In the genomic region with DNA sequence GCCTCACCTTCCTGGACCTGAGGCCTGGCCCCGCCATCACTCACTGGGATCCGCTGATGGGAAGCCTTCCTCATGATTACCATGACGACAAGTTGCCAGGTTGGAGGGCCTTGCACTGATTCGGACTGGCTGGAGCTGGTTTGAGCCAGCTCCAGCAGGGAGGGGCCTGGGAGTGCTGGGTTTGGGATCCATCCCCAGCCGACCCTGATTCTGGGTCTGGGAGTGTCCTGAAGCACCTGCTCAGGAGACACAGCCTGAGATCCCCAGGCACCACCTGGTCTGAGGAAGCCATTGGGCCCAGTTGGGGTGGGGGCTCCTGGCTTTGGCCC, we compare ENCODE assay signal across 26 cellular contexts.
"Had no signal": no experiment of that assay in that cellular context is flagged by ENCODE, and none has a peak within 500 bp of the region (broad histone marks: within the 10 kb centered on the region; RNA-seq: fewer than 3 reads in every experiment).

No MANE protein-coding gene starts in this region.

- H3K36me3 ChIP-seq: ovary, prostate gland had no signal

- H3K27me3 ChIP-seq: ovary had no signal

- H3K27ac Mint-ChIP-seq: activated CD8-positive, alpha-beta T cell treated with anti-CD3 and anti-CD28 coated beads, Interleukin-2, amount 10 ng/mL, durations not matched to agents 7 days and 5 days; activated T-helper 1 cell treated with anti-CD3 and anti-CD28 coated beads, Interleukin-12 subunit alpha, Interleukin-12 subunit beta, Interleukin-2, Interleukin-4 antibody, amounts not matched to agents 30 ng/mL and 10 ng/mL and 1 ng/mL, durations not matched to agents 14 hours and 24 hours and 36 hours; dendritic cell treated with granulocyte-macrophage colony-stimulating factor and Interleukin-4, amounts not matched to agents 40 ng/mL and 50 ng/mL, for 4 days; mesothelial cell of epicardium; naive thymus-derived CD8-positive, alpha-beta T cell had no signal

- H3K4me3 Mint-ChIP-seq: activated CD8-positive, alpha-beta T cell treated with anti-CD3 and anti-CD28 coated beads, Interleukin-2, amount 10 ng/mL, durations not matched to agents 7 days and 5 days; activated T-helper 1 cell treated with anti-CD3 and anti-CD28 coated beads, Interleukin-12 subunit alpha, Interleukin-12 subunit beta, Interleukin-2, Interleukin-4 antibody, amounts not matched to agents 30 ng/mL and 10 ng/mL and 1 ng/mL, durations not matched to agents 14 hours and 24 hours and 36 hours; dendritic cell treated with granulocyte-macrophage colony-stimulating factor and Interleukin-4, amounts not matched to agents 40 ng/mL and 50 ng/mL, for 4 days; mesothelial cell of epicardium; naive thymus-derived CD8-positive, alpha-beta T cell had no signal

- H3K27ac ChIP-seq: body of pancreas, cardiac muscle cell, neutrophil, ovary, prostate gland, upper lobe of right lung had no signal

- H3K9me3 Mint-ChIP-seq: activated T-helper 1 cell treated with anti-CD3 and anti-CD28 coated beads, Interleukin-12 subunit alpha, Interleukin-12 subunit beta, Interleukin-2, Interleukin-4 antibody, amounts not matched to agents 30 ng/mL and 10 ng/mL and 1 ng/mL, durations not matched to agents 14 hours and 24 hours and 36 hours; dendritic cell treated with granulocyte-macrophage colony-stimulating factor and Interleukin-4, amounts not matched to agents 40 ng/mL and 50 ng/mL, for 4 days; mesothelial cell of epicardium; naive thymus-derived CD8-positive, alpha-beta T cell had no signal

- DNase-seq: activated CD4-positive, alpha-beta T cell treated with anti-CD3 and anti-CD28 coated beads for 1 hour; activated CD4-positive, alpha-beta T cell treated with anti-CD3 and anti-CD28 coated beads, Interleukin-2, amount 50 U/mL, for 1 hour; activated CD8-positive, alpha-beta T cell treated with anti-CD3 and anti-CD28 coated beads, Interleukin-2, amount 10 ng/mL, durations not matched to agents 7 days and 5 days; activated gamma-delta T cell; activated naive CD4-positive, alpha-beta T cell treated with anti-CD3 and anti-CD28 coated beads, Interleukin-2, amount 50 U/mL, for 16 hours; anterior cingulate cortex; body of pancreas; effector CD4-positive, alpha-beta T cell; foreskin fibroblast; heart right ventricle; islet precursor cell; left cardiac atrium; naive thymus-derived CD8-positive, alpha-beta T cell; ovary; stimulated activated CD4-positive, alpha-beta T cell treated with anti-CD3 and anti-CD28 coated beads, Interleukin-4, amount 100 ng/mL, for 24 hours; stimulated activated naive CD8-positive, alpha-beta T cell treated with anti-CD3 and anti-CD28 coated beads, Interleukin-15, Interleukin-2, amounts not matched to agents 100 U/mL and 50 U/mL, for 24 hours; T-helper 9 cell; upper lobe of right lung had no signal

- FAIRE-seq: endometrium had no signal

- H3K4me3 ChIP-seq: body of pancreas, cardiac muscle cell, heart right ventricle, lung, ovary, prostate gland, upper lobe of right lung had no signal

- ATAC-seq: activated CD8-positive, alpha-beta T cell treated with anti-CD3 and anti-CD28 coated beads, Interleukin-2, amount 10 ng/mL, durations not matched to agents 7 days and 5 days; body of pancreas; left cardiac atrium; naive thymus-derived CD8-positive, alpha-beta T cell; upper lobe of right lung had no signal

- H3K9me3 ChIP-seq: body of pancreas, neutrophil, ovary, prostate gland, upper lobe of right lung had no signal
